In the genomic region with DNA sequence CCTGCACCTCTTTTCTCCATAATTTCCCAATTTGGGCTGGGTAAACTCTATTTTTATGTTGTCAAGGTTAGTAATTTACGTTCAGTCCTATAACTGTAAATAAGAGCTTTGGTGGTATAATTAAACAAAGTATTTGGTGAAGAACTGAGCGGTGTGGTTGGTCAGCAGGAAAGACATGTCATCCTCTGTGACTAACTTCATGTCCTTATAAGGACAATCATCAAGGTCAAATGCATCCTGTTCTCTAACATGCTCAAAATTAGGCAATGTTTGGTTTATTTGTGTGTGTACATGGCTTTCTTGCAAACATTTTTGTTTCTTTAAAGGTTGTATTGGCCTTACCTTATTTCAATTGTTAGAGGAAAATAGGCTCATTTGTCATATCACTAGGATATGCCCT, we compare ENCODE assay signal across 21 cellular contexts.
"Had no signal": no experiment of that assay in that cellular context is flagged by ENCODE, and none has a peak within 500 bp of the region (broad histone marks: within the 10 kb centered on the region; RNA-seq: fewer than 3 reads in every experiment).

No MANE protein-coding gene starts in this region.

- H3K9me3 ChIP-seq: gastroesophageal sphincter, lower lobe of right lung, neutrophil, right lobe of liver, suprapubic skin, vagina had no signal

- H3K4me1 ChIP-seq: lower lobe of right lung, right lobe of liver, suprapubic skin had no signal

- H3K27ac ChIP-seq: foreskin keratinocyte, gastroesophageal sphincter, lower lobe of right lung, neutrophil, parathyroid adenoma, right lobe of liver, suprapubic skin, vagina had no signal

- H3K36me3 Mint-ChIP-seq: immature natural killer cell; naive thymus-derived CD8-positive, alpha-beta T cell; stimulated activated naive B cell treated with anti-CD40 and anti-IgM and Interleukin-4, amounts not matched to agents 10 μg/mL and 1 μg/mL and 100 μg/mL, for 72 hours had no signal

- H3K79me2 ChIP-seq: parathyroid adenoma had no signal

- H2AFZ ChIP-seq: parathyroid adenoma had no signal

- H3K4me3 ChIP-seq: gastroesophageal sphincter, lower lobe of right lung, right lobe of liver, suprapubic skin, vagina had no signal

- ATAC-seq: foreskin keratinocyte; gastroesophageal sphincter; left ventricle myocardium superior; lower lobe of right lung; naive thymus-derived CD8-positive, alpha-beta T cell; stimulated activated naive B cell treated with anti-CD40 and anti-IgM and Interleukin-4, amounts not matched to agents 10 μg/mL and 1 μg/mL and 100 μg/mL, for 72 hours had no signal

- H3K27me3 Mint-ChIP-seq: progenitor cell of endocrine pancreas had no signal

- H3K9me3 Mint-ChIP-seq: dendritic cell treated with granulocyte-macrophage colony-stimulating factor and Interleukin-4, amounts not matched to agents 40 ng/mL and 50 ng/mL, for 4 days; immature natural killer cell; naive thymus-derived CD8-positive, alpha-beta T cell; neural crest cell; stimulated activated naive B cell treated with anti-CD40 and anti-IgM and Interleukin-4, amounts not matched to agents 10 μg/mL and 1 μg/mL and 100 μg/mL, for 72 hours; stimulated activated naive CD8-positive, alpha-beta T cell treated with anti-CD3 and anti-CD28 coated beads, Interleukin-15, Interleukin-2, amounts not matched to agents 100 ng/mL and 50 ng/mL, for 24 hours had no signal

- H3K4me3 Mint-ChIP-seq: dendritic cell treated with granulocyte-macrophage colony-stimulating factor and Interleukin-4, amounts not matched to agents 40 ng/mL and 50 ng/mL, for 4 days; immature natural killer cell; naive thymus-derived CD8-positive, alpha-beta T cell; neural crest cell; stimulated activated naive B cell treated with anti-CD40 and anti-IgM and Interleukin-4, amounts not matched to agents 10 μg/mL and 1 μg/mL and 100 μg/mL, for 72 hours; stimulated activated naive CD8-positive, alpha-beta T cell treated with anti-CD3 and anti-CD28 coated beads, Interleukin-15, Interleukin-2, amounts not matched to agents 100 ng/mL and 50 ng/mL, for 24 hours had no signal

- DNase-seq: foreskin keratinocyte; hypothalamus; immature natural killer cell; left ventricle myocardium superior; lower lobe of right lung; naive thymus-derived CD8-positive, alpha-beta T cell; right lobe of liver; small intestine; stimulated activated CD4-positive, alpha-beta T cell treated with anti-CD3 and anti-CD28 coated beads, Interleukin-15, amount 100 ng/mL, for 24 hours; stimulated activated CD4-positive, alpha-beta T cell treated with anti-CD3 and anti-CD28 coated beads, Interleukin-2, amount 100 ng/mL, for 48 hours; stimulated activated naive B cell treated with anti-CD40 and anti-IgM and Interleukin-4, amounts not matched to agents 10 μg/mL and 1 μg/mL and 100 μg/mL, for 72 hours; trophoblast cell had no signal

- H3K27ac Mint-ChIP-seq: dendritic cell treated with granulocyte-macrophage colony-stimulating factor and Interleukin-4, amounts not matched to agents 40 ng/mL and 50 ng/mL, for 4 days; immature natural killer cell; naive thymus-derived CD8-positive, alpha-beta T cell; progenitor cell of endocrine pancreas; stimulated activated naive B cell treated with anti-CD40 and anti-IgM and Interleukin-4, amounts not matched to agents 10 μg/mL and 1 μg/mL and 100 μg/mL, for 72 hours; stimulated activated naive CD8-positive, alpha-beta T cell treated with anti-CD3 and anti-CD28 coated beads, Interleukin-15, Interleukin-2, amounts not matched to agents 100 ng/mL and 50 ng/mL, for 24 hours had no signal

- H3K27me3 ChIP-seq: foreskin keratinocyte, gastroesophageal sphincter, neutrophil, right lobe of liver, suprapubic skin, vagina had no signal

- H3K36me3 ChIP-seq: gastroesophageal sphincter, lower lobe of right lung, neutrophil, right lobe of liver, suprapubic skin, vagina had no signal
